1 cellular context compared by ENCODE assay signal in the genomic region with DNA sequence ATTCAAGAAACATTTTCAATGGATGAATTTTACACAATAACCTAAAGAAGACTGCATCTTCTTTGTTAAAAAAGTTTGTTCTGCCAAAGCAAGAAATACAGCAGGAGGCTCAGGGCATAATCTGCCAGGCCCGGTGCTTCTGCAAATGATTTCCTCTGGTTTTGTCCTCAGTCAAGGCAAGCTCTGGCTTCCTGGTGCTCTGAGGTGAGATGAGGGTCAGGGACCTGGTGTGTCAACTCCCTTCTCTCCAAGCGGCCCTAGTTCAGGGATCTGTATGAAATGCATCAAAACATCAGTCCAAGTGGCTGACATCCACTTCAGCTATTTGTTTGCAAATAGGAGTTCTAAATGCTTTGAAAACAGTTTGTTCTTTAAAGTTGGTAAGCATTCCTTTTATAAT.
TF ChIP-seq lines count a peak whose summit lies in the region.

No MANE protein-coding gene starts in this region.

TF ChIP-seq in GM23338, 12 proteins besides CTCF, POLR2A, EP300 and RAD21 (continued from another document):
- TF ChIP-seq CREB1 (CRISPR knock-in tag; IDR thresholded peaks at IDR 0.05; ENCODE audit: low read depth): no peak
- no peak for TF ChIP-seq EZH2phosphoT487 (IDR thresholded peaks at IDR 0.05; ENCODE audit: unreplicated experiment)
